1 cellular context compared by ENCODE assay signal in the genomic region with DNA sequence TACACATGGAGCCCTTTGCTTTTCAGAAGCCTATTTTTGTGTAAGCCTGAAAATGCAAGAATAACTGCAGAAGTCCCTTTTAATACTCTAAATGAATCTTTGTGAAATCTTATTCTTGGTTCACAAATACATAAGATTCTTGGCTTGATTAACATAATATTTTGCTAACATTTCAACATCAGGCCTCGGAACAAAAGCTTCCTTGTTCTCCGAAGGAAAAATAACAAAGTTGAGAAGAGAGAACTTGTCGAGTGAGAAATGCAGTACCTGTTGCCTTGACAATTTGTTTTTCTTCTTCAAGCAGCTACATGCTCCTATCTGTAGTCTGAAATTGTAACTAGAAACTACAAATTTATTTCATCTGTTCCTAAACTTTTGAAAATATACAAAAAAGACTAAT.
TF ChIP-seq lines count a peak whose summit lies in the region.

No MANE protein-coding gene starts in this region.

TF ChIP-seq in HCT116, 20 proteins besides CTCF, POLR2A, EP300 and RAD21 (continued from another document):
- TF ChIP-seq, protein P1, sequence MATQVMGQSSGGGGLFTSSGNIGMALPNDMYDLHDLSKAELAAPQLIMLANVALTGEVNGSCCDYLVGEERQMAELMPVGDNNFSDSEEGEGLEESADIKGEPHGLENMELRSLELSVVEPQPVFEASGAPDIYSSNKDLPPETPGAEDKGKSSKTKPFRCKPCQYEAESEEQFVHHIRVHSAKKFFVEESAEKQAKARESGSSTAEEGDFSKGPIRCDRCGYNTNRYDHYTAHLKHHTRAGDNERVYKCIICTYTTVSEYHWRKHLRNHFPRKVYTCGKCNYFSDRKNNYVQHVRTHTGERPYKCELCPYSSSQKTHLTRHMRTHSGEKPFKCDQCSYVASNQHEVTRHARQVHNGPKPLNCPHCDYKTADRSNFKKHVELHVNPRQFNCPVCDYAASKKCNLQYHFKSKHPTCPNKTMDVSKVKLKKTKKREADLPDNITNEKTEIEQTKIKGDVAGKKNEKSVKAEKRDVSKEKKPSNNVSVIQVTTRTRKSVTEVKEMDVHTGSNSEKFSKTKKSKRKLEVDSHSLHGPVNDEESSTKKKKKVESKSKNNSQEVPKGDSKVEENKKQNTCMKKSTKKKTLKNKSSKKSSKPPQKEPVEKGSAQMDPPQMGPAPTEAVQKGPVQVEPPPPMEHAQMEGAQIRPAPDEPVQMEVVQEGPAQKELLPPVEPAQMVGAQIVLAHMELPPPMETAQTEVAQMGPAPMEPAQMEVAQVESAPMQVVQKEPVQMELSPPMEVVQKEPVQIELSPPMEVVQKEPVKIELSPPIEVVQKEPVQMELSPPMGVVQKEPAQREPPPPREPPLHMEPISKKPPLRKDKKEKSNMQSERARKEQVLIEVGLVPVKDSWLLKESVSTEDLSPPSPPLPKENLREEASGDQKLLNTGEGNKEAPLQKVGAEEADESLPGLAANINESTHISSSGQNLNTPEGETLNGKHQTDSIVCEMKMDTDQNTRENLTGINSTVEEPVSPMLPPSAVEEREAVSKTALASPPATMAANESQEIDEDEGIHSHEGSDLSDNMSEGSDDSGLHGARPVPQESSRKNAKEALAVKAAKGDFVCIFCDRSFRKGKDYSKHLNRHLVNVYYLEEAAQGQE (IDR thresholded peaks at IDR 0.05; ENCODE audit: low read depth): no peak
- TF ChIP-seq, protein P2, sequence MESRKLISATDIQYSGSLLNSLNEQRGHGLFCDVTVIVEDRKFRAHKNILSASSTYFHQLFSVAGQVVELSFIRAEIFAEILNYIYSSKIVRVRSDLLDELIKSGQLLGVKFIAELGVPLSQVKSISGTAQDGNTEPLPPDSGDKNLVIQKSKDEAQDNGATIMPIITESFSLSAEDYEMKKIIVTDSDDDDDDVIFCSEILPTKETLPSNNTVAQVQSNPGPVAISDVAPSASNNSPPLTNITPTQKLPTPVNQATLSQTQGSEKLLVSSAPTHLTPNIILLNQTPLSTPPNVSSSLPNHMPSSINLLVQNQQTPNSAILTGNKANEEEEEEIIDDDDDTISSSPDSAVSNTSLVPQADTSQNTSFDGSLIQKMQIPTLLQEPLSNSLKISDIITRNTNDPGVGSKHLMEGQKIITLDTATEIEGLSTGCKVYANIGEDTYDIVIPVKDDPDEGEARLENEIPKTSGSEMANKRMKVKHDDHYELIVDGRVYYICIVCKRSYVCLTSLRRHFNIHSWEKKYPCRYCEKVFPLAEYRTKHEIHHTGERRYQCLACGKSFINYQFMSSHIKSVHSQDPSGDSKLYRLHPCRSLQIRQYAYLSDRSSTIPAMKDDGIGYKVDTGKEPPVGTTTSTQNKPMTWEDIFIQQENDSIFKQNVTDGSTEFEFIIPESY (IDR thresholded peaks at IDR 0.05; ENCODE audit: extremely low read depth, insufficient replicate concordance, low read length): no peak
- TF ChIP-seq TCF7L2 (IDR thresholded peaks at IDR 0.05; ENCODE audit: borderline replicate concordance, extremely low read depth, insufficient read depth, insufficient read length) (no peak), EGR1 (IDR thresholded peaks at IDR 0.05; ENCODE audit: low read depth) (no peak), JUND (IDR thresholded peaks at IDR 0.05) (no peak), ELF1 (IDR thresholded peaks at IDR 0.05; ENCODE audit: borderline replicate concordance, low read depth) (no peak)
TF ChIP-seq in HCT116: peak in this region for 0.
